In the genomic region with DNA sequence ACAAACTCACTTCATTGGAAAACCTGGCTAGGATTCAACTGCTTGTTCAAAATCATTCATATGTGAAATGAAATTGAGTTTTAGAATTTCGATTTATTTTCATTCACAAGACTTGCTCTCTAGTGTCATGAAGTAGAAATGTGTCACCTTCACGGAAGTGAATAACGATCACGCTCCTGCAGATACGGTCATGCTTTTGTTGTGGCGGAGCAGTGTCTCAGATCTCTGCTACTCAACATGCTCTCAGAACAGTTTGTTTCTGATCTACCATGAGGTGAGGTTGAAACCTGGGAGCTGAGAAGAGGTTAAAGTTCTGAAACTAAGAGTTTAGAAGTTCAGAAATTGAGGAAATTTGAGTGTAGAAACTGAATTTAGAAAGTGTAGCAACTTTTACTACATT, we compare ENCODE assay signal across 15 cellular contexts.
DNase-seq lines count a peak whose midpoint lies in the region; ATAC-seq lines count a peak whose summit lies in the region.
"Had no signal": no experiment of that assay in that cellular context is flagged by ENCODE, and none has a peak within 500 bp of the region (broad histone marks: within the 10 kb centered on the region; RNA-seq: fewer than 3 reads in every experiment).

No MANE protein-coding gene starts in this region.

- peaks cover 19% of the 10 kb centered on the region for H3K4me1 Mint-ChIP-seq in stimulated activated naive CD8-positive, alpha-beta T cell treated with anti-CD3 and anti-CD28 coated beads, Interleukin-15, amount 100 ng/mL, for 72 hours
- no peaks in the 10 kb centered on the region for H3K4me1 Mint-ChIP-seq in stimulated activated memory B cell treated with anti-CD40 and anti-IgM and Interleukin-4, amounts not matched to agents 10 μg/mL and 1 μg/mL and 100 μg/mL, for 72 hours

- peaks cover 0 to 4% of the 10 kb centered on the region in 2 donors for H3K9me3 Mint-ChIP-seq in stimulated activated naive CD8-positive, alpha-beta T cell treated with anti-CD3 and anti-CD28 coated beads, Interleukin-15, amount 100 ng/mL, for 72 hours
- peaks cover 2% of the 10 kb centered on the region for H3K9me3 Mint-ChIP-seq in stimulated activated memory B cell treated with anti-CD40 and anti-IgM and Interleukin-4, amounts not matched to agents 10 μg/mL and 1 μg/mL and 100 μg/mL, for 72 hours

- H3K27ac Mint-ChIP-seq in stimulated activated naive CD8-positive, alpha-beta T cell treated with anti-CD3 and anti-CD28 coated beads, Interleukin-15, amount 100 ng/mL, for 72 hours = no peak overlapping the region
- no peak overlapping the region for H3K27ac Mint-ChIP-seq in stimulated activated memory B cell treated with anti-CD40 and anti-IgM and Interleukin-4, amounts not matched to agents 10 μg/mL and 1 μg/mL and 100 μg/mL, for 72 hours

- peak overlapping the region; percentile 30 to 57 for H3K4me3 Mint-ChIP-seq in stimulated activated naive CD8-positive, alpha-beta T cell treated with anti-CD3 and anti-CD28 coated beads, Interleukin-15, amount 100 ng/mL, for 72 hours
- H3K4me3 Mint-ChIP-seq in stimulated activated memory B cell treated with anti-CD40 and anti-IgM and Interleukin-4, amounts not matched to agents 10 μg/mL and 1 μg/mL and 100 μg/mL, for 72 hours = no peak overlapping the region

- no peaks in the 10 kb centered on the region for H3K36me3 Mint-ChIP-seq in stimulated activated memory B cell treated with anti-CD40 and anti-IgM and Interleukin-4, amounts not matched to agents 10 μg/mL and 1 μg/mL and 100 μg/mL, for 72 hours

- peak; percentile 100 for ATAC-seq in stimulated activated naive CD8-positive, alpha-beta T cell treated with anti-CD3 and anti-CD28 coated beads, Interleukin-15, amount 100 ng/mL, for 72 hours
- ATAC-seq in stimulated activated memory B cell treated with anti-CD40 and anti-IgM and Interleukin-4, amounts not matched to agents 10 μg/mL and 1 μg/mL and 100 μg/mL, for 72 hours = no peak
- no peak for ATAC-seq in GM19035 (IDR thresholded peaks at IDR 0.05; ENCODE audit: unreplicated experiment)
- ATAC-seq: A549, left lung had no signal

- H3K27me3 Mint-ChIP-seq in stimulated activated naive CD8-positive, alpha-beta T cell treated with anti-CD3 and anti-CD28 coated beads, Interleukin-15, amount 100 ng/mL, for 72 hours = peaks cover 13% of the 10 kb centered on the region
- H3K27me3 Mint-ChIP-seq in stimulated activated memory B cell treated with anti-CD40 and anti-IgM and Interleukin-4, amounts not matched to agents 10 μg/mL and 1 μg/mL and 100 μg/mL, for 72 hours = peaks cover 45% of the 10 kb centered on the region

- H3K27ac ChIP-seq in substantia nigra (ENCODE audit: low read depth, low read length, poor library complexity, severe bottlenecking) = no peak overlapping the region
- H3K27ac ChIP-seq: A549, left lung, Peyer's patch, prostate gland had no signal

- DNase-seq in activated CD8-positive, alpha-beta memory T cell treated with anti-CD3 and anti-CD28 coated beads for 24 hours = peak; percentile 58
- DNase-seq in activated CD8-positive, alpha-beta memory T cell treated with anti-CD3 and anti-CD28 coated beads, Interleukin-2, amount 50 U/mL, for 48 hours = no peak
- DNase-seq in activated effector memory CD4-positive, alpha-beta T cell treated with Interleukin-2 at 50 U/mL for 16 hours = peak; percentile 16
- peak; percentile 35 to 38 for DNase-seq in stimulated activated CD4-positive, alpha-beta T cell treated with anti-CD3 and anti-CD28 coated beads, Interleukin-12 subunit alpha, Interleukin-12 subunit beta, amount 100 ng/mL, for 24 hours (ENCODE audit: low read depth in 2 of 2)
- peak; percentile 46 to 71 for DNase-seq in stimulated activated naive CD8-positive, alpha-beta T cell treated with anti-CD3 and anti-CD28 coated beads, Interleukin-15, amount 100 ng/mL, for 72 hours
- no peak for DNase-seq in substantia nigra (lab: John Stamatoyannopoulos, UW)
- DNase-seq: IMR-90, left lung, NCI-H1436, NCI-H510A, Peyer's patch had no signal

Comparison
In these comparisons a context has a peak if more than half of its experiments do, and no peak if none do; other contexts are left out.
1. DNase-seq: peak in activated CD8-positive, alpha-beta memory T cell treated with anti-CD3 and anti-CD28 coated beads for 24 hours (single experiment), activated effector memory CD4-positive, alpha-beta T cell treated with Interleukin-2 at 50 U/mL for 16 hours (single experiment), stimulated activated CD4-positive, alpha-beta T cell treated with anti-CD3 and anti-CD28 coated beads, Interleukin-12 subunit alpha, Interleukin-12 subunit beta, amount 100 ng/mL, for 24 hours (2 of 2) and stimulated activated naive CD8-positive, alpha-beta T cell treated with anti-CD3 and anti-CD28 coated beads, Interleukin-15, amount 100 ng/mL, for 72 hours (2 of 2); none in activated CD8-positive, alpha-beta memory T cell treated with anti-CD3 and anti-CD28 coated beads, Interleukin-2, amount 50 U/mL, for 48 hours (single experiment) and substantia nigra (0 of 49).